10 cellular contexts compared by ENCODE assay signal in the genomic region with DNA sequence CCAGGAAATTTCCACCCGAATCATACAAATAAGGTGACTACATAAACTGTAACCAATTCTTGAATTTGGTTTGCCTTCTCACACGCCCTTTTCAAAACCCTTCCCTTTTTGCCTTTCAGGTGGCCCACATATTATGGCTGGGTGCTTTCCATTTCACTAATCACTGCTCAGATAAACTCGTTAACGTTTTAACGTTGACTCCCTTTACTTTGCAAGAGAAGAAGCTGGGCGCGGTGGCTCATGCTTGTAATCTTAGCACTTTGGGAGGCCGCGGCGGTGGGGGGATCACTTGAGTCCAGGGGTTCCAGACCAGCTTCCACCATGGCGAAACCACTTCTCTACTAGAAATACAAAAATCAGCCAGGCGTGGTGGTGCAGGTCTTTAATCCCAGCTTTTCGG. TPM values are rescaled to one million over a fixed set of nuclear protein-coding genes. Genes with fewer than 3 reads are reported as not detected.
A peak's percentile ranks its signal among the peaks of the same experiment; 100 is the strongest.
DNase-seq lines count a peak whose midpoint lies in the region; ATAC-seq and TF ChIP-seq lines count a peak whose summit lies in the region.
"Had no signal": no experiment of that assay in that cellular context is flagged by ENCODE, and none has a peak within 500 bp of the region (broad histone marks: within the 10 kb centered on the region; RNA-seq: fewer than 3 reads in every experiment).

No MANE protein-coding gene starts in this region.

- H3K27me3 ChIP-seq in OCI-LY3 (ENCODE audit: low read depth, low read length) = no peaks in the 10 kb centered on the region
- peaks cover 4% of the 10 kb centered on the region for H3K27me3 ChIP-seq in foreskin keratinocyte

- no peaks in the 10 kb centered on the region for H3K9me3 ChIP-seq in OCI-LY3 (ENCODE audit: insufficient read depth, low read length)

- DNase-seq in EL (peak; percentile 11), epithelial cell of proximal tubule (ENCODE audit: low read depth) (no peak), osteocyte (ENCODE audit: extremely low spot score, unreplicated experiment) (no peak), NCI-H2171 treated with DMSO at 0.1 percent for 48 hours (lab: John Stamatoyannopoulos, UW) (no peak), middle frontal gyrus (ENCODE audit: extremely low spot score, low spot score) (no peak), foreskin keratinocyte (no peak)
- DNase-seq: NCI-H446; stimulated activated CD8-positive, alpha-beta memory T cell treated with anti-CD3 and anti-CD28 coated beads, Interleukin-4, amount 100 ng/mL, for 48 hours had no signal

- no peaks in the 10 kb centered on the region for H3K79me2 ChIP-seq in OCI-LY3 (ENCODE audit: low read length)

- H3K27me3 Mint-ChIP-seq in osteocyte (ENCODE audit: unreplicated experiment) = no peaks in the 10 kb centered on the region

- H2AFZ ChIP-seq in OCI-LY3 (ENCODE audit: low read depth, low read length) = peak overlapping the region; percentile 87

- H3K4me3 ChIP-seq in OCI-LY3 (ENCODE audit: low read length) (peak overlapping the region; percentile 79), epithelial cell of proximal tubule (ENCODE audit: low read depth, low read length) (peak overlapping the region; percentile 48)

- peaks cover 10% of the 10 kb centered on the region for H3K4me1 Mint-ChIP-seq in osteocyte (ENCODE audit: unreplicated experiment)

- H3K36me3 Mint-ChIP-seq in osteocyte (ENCODE audit: unreplicated experiment) = no peaks in the 10 kb centered on the region

- peaks cover 3% of the 10 kb centered on the region for H3K9me3 Mint-ChIP-seq in osteocyte (ENCODE audit: unreplicated experiment)

- peak overlapping the region; percentile 65 for H3K9ac ChIP-seq in OCI-LY3 (ENCODE audit: low read length)

- no peak for TF ChIP-seq CTCF in OCI-LY3 (IDR thresholded peaks at IDR 0.05; ENCODE audit: low read depth, low read length)
- no peak for TF ChIP-seq CTCF in epithelial cell of proximal tubule (conservative IDR thresholded peaks at IDR 0.05; ENCODE audit: low read depth, low read length)
- TF ChIP-seq CTCF in osteocyte (IDR thresholded peaks at IDR 0.05) = no peak
- no peak for TF ChIP-seq CTCF in foreskin keratinocyte (conservative IDR thresholded peaks at IDR 0.05)

- no peaks in the 10 kb centered on the region for H4K20me1 ChIP-seq in OCI-LY3 (ENCODE audit: insufficient read depth, low read length)

- H3K4me2 ChIP-seq in OCI-LY3 (ENCODE audit: low read length) = peak overlapping the region; percentile 86

- H3K27ac Mint-ChIP-seq in osteocyte (ENCODE audit: unreplicated experiment) = no peak overlapping the region

- H3K27ac ChIP-seq in OCI-LY3 (ENCODE audit: low read length) (peak overlapping the region; percentile 48), foreskin keratinocyte (no peak overlapping the region)

- peaks cover 9% of the 10 kb centered on the region for H3K4me1 ChIP-seq in OCI-LY3 (ENCODE audit: low read length)
- no peaks in the 10 kb centered on the region for H3K4me1 ChIP-seq in foreskin keratinocyte

- ATAC-seq in HG02884 (IDR thresholded peaks at IDR 0.05; ENCODE audit: unreplicated experiment) = no peak
- ATAC-seq in foreskin keratinocyte = no peak

- H3K4me3 Mint-ChIP-seq in osteocyte (ENCODE audit: unreplicated experiment) = peak overlapping the region; percentile 72

- no peaks in the 10 kb centered on the region for H3K36me3 ChIP-seq in OCI-LY3 (replicated peaks; ENCODE audit: low read depth, low read length)

RNA-seq across cellular contexts. Expression of gene ZNF91, which starts 19.8 kb away (rescaled TPM):
- total RNA-seq in epithelial cell of proximal tubule = 12.6 and 22.1 TPM in 2 replicates
- total RNA-seq in osteocyte = 29.9 and 31.7 TPM in 2 replicates
- total RNA-seq in foreskin keratinocyte = 9.8 and 10.3 TPM in 2 replicates
- polyA plus RNA-seq in foreskin keratinocyte = 2.7 TPM in 2 replicates
